In genomic region chr21:31406510-31406909, GRCh38 we compare ENCODE assay signal across 19 cellular contexts.
"Had no signal": no experiment of that assay in that cellular context is flagged by ENCODE, and none has a peak within 500 bp of the region (broad histone marks: within the 10 kb centered on the region; RNA-seq: fewer than 3 reads in every experiment).

No MANE protein-coding gene starts in this region.

- ATAC-seq: lower lobe of right lung; naive thymus-derived CD8-positive, alpha-beta T cell; pancreas; sciatic nerve; stimulated activated naive B cell treated with anti-CD40 and anti-IgM and Interleukin-4, amounts not matched to agents 10 μg/mL and 1 μg/mL and 100 μg/mL, for 72 hours had no signal

- H3K9me3 Mint-ChIP-seq: naive thymus-derived CD8-positive, alpha-beta T cell; nephron; neural crest cell; stimulated activated naive CD8-positive, alpha-beta T cell treated with anti-CD3 and anti-CD28 coated beads, Interleukin-15, Interleukin-2, amounts not matched to agents 100 ng/mL and 50 ng/mL, for 24 hours had no signal

- H3K27me3 Mint-ChIP-seq: naive thymus-derived CD8-positive, alpha-beta T cell; stimulated activated naive CD8-positive, alpha-beta T cell treated with anti-CD3 and anti-CD28 coated beads, Interleukin-15, Interleukin-2, amounts not matched to agents 100 ng/mL and 50 ng/mL, for 24 hours had no signal

- H3K27ac Mint-ChIP-seq: stimulated activated naive B cell treated with anti-CD40 and anti-IgM and Interleukin-4, amounts not matched to agents 10 μg/mL and 1 μg/mL and 100 μg/mL, for 72 hours; stimulated activated naive CD8-positive, alpha-beta T cell treated with anti-CD3 and anti-CD28 coated beads, Interleukin-15, Interleukin-2, amounts not matched to agents 100 ng/mL and 50 ng/mL, for 24 hours had no signal

- H3K4me3 Mint-ChIP-seq: naive thymus-derived CD8-positive, alpha-beta T cell; nephron; neural crest cell; stimulated activated naive B cell treated with anti-CD40 and anti-IgM and Interleukin-4, amounts not matched to agents 10 μg/mL and 1 μg/mL and 100 μg/mL, for 72 hours; stimulated activated naive CD8-positive, alpha-beta T cell treated with anti-CD3 and anti-CD28 coated beads, Interleukin-15, Interleukin-2, amounts not matched to agents 100 ng/mL and 50 ng/mL, for 24 hours had no signal

- H3K36me3 Mint-ChIP-seq: naive thymus-derived CD8-positive, alpha-beta T cell; stimulated activated naive B cell treated with anti-CD40 and anti-IgM and Interleukin-4, amounts not matched to agents 10 μg/mL and 1 μg/mL and 100 μg/mL, for 72 hours had no signal

- DNase-seq: lower lobe of right lung; mammary epithelial cell; mesenchymal stem cell; naive thymus-derived CD8-positive, alpha-beta T cell; nucleus accumbens; pancreas; posterior cingulate gyrus; retina; right cardiac atrium; stimulated activated CD4-positive, alpha-beta T cell treated with anti-CD3 and anti-CD28 coated beads, Interleukin-12 subunit alpha, Interleukin-12 subunit beta, amount 100 ng/mL, for 4 hours; stimulated activated CD4-positive, alpha-beta T cell treated with anti-CD3 and anti-CD28 coated beads, Interleukin-15, amount 100 ng/mL, for 24 hours; stimulated activated CD4-positive, alpha-beta T cell treated with anti-CD3 and anti-CD28 coated beads, Interleukin-2, amount 100 ng/mL, for 24 hours; stimulated activated CD4-positive, alpha-beta T cell treated with anti-CD3 and anti-CD28 coated beads, Interleukin-4, amount 100 ng/mL, for 1 hour; stimulated activated naive B cell treated with anti-CD40 and anti-IgM and Interleukin-4, amounts not matched to agents 10 μg/mL and 1 μg/mL and 100 μg/mL, for 72 hours; upper lobe of left lung had no signal
